In the genomic region with DNA sequence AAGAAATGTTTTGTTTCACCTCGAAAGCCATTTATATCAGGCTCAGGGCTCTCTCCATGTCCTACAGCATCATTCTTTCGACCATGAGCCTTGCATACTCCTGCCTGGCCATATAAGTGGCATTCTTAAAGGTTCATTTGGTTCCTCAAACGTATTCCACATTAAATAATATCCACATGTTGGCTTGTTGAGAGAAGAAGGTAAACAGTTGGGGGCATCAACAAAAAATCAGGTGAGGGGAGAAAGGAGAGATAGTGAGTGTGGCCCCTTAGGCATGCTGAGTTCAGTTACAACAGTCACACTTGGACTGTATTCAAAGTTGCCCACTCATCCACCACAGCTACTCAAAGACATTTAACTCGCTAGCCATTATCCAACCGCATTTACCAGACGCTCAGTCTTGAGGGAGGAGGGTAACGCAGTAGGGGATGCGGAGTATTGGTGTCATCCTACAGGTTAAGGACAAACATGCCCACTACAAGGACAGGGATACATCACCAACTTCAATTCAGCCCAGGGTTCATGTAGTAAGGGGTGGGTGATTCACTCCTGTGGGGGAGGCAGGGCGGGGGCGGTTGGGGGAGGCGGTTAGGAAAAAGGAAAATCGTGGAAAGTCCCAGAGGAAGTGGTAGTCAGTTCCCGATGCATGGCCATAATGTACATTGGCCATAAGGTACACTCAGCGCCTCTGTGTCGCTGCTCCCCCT, we compare ENCODE assay signal across 1 cellular context.
TF ChIP-seq lines count a peak whose summit lies in the region.

No MANE protein-coding gene starts in this region.

TF ChIP-seq in GM12878, 131 proteins besides CTCF, POLR2A, EP300 and RAD21 (continued from another document):
- no peak for TF ChIP-seq BCL11A (IDR thresholded peaks at IDR 0.05; ENCODE audit: low read depth, low read length)
- no peak for TF ChIP-seq PAX8 (IDR thresholded peaks at IDR 0.05)
- no peak for TF ChIP-seq KAT2A (conservative IDR thresholded peaks at IDR 0.05; ENCODE audit: control insufficient read depth, low read depth, low read length)
- TF ChIP-seq, protein P1, sequence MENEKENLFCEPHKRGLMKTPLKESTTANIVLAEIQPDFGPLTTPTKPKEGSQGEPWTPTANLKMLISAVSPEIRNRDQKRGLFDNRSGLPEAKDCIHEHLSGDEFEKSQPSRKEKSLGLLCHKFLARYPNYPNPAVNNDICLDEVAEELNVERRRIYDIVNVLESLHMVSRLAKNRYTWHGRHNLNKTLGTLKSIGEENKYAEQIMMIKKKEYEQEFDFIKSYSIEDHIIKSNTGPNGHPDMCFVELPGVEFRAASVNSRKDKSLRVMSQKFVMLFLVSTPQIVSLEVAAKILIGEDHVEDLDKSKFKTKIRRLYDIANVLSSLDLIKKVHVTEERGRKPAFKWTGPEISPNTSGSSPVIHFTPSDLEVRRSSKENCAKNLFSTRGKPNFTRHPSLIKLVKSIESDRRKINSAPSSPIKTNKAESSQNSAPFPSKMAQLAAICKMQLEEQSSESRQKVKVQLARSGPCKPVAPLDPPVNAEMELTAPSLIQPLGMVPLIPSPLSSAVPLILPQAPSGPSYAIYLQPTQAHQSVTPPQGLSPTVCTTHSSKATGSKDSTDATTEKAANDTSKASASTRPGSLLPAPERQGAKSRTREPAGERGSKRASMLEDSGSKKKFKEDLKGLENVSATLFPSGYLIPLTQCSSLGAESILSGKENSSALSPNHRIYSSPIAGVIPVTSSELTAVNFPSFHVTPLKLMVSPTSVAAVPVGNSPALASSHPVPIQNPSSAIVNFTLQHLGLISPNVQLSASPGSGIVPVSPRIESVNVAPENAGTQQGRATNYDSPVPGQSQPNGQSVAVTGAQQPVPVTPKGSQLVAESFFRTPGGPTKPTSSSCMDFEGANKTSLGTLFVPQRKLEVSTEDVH (IDR thresholded peaks at IDR 0.05; ENCODE audit: low read depth, partially characterized antibody), result no peak
- TF ChIP-seq SUPT20H (IDR thresholded peaks at IDR 0.05; ENCODE audit: borderline replicate concordance, control insufficient read depth, low read depth, low read length), result no peak
TF ChIP-seq in GM12878: peak in this region for 0.
